ENCODE assay signal across 1 cellular context in genomic region chr5:78673827-78674226, GRCh38. TPM values are rescaled to one million over a fixed set of nuclear protein-coding genes. Genes with fewer than 3 reads are reported as not detected.
"Had no signal": no experiment of that assay in that cellular context is flagged by ENCODE, and none has a peak within 500 bp of the region (broad histone marks: within the 10 kb centered on the region; RNA-seq: fewer than 3 reads in every experiment).

No MANE protein-coding gene starts in this region.

RNA-seq across cellular contexts. Expression of gene LHFPL2, which starts 25.3 kb away (rescaled TPM):
- total RNA-seq: activated naive CD4-positive, alpha-beta T cell treated with anti-CD3 and anti-CD28 coated beads for 36 hours had no signal
